Comparison of ENCODE assay signal across 8 cellular contexts in the genomic region with DNA sequence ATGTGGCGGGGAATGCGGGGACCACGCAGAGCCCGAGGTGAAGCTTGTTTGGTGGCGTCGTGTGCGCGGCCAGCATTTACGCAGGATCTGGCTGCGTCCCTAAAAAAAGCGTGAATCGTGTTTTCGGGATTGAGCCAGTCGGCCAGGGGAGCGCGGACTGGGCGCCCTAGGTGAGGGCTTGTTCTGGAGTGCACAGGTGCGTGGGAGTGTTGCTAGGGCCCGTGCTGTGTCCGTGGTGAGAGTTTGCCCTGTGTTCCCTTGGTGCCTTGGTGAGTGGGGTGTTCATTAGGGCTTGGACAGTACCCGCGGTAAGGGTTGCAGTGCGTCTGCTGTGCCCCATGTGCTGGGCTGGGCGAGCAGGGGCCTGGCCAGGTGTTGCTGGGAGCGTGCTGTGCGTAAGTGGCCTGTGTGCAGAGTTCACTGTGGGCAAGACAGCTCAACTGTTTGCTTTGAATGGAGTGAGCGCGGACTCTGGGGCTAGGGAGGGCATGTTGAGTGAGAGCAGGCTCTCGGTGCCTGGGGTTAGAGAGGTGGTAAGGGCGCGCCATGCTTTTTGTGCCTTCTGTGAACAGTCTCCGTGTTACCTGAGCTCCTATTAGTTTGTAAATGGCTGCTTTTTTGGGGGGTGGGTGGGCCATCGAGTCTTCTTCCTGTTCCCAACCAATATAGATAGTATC. TPM values are rescaled to one million over a fixed set of nuclear protein-coding genes. Genes with fewer than 3 reads are reported as not detected.
DNase-seq lines count a peak whose midpoint lies in the region; ATAC-seq and TF ChIP-seq lines count a peak whose summit lies in the region.

No MANE protein-coding gene starts in this region.

- H3K27me3 Mint-ChIP-seq in activated T-cell treated with anti-CD3 and anti-CD28 coated beads, Interleukin-2, amount 50 U/mL, for 4 hours (ENCODE audit: low read depth): no peaks in the 10 kb centered on the region

- H3K27me3 ChIP-seq in H7 (ENCODE audit: control insufficient read depth, insufficient read depth, low read length) (no peaks in the 10 kb centered on the region), MG63 (no peaks in the 10 kb centered on the region), parathyroid adenoma (ENCODE audit: control insufficient read depth, insufficient read depth, low read length) (no peaks in the 10 kb centered on the region)

- H3K4me2 ChIP-seq in parathyroid adenoma (ENCODE audit: low read length): peak overlapping the region; percentile 84

- H3K4me3 ChIP-seq in GM12864 (ENCODE audit: low read depth, low read length): peak overlapping the region; percentile 99
- peak overlapping the region; percentile 98 for H3K4me3 ChIP-seq in H7 (ENCODE audit: insufficient read depth, low read depth, low read length)
- peak overlapping the region; percentile 80 for H3K4me3 ChIP-seq in MG63
- peak overlapping the region; percentile 95 for H3K4me3 ChIP-seq in parathyroid adenoma (ENCODE audit: low read depth, low read length)

- H2AFZ ChIP-seq in parathyroid adenoma: peak overlapping the region; percentile 89

- DNase-seq in GM12864 (ENCODE audit: low read depth) (no peak), H7 (peak; percentile 16), MG63 (peak; percentile 39), globus pallidus (ENCODE audit: low spot score) (peak; percentile 20), NCI-H526 treated with DMSO at 0.1 percent for 48 hours (lab: John Stamatoyannopoulos, UW) (no peak)
- DNase-seq in activated T-cell treated with anti-CD3 and anti-CD28 coated beads, Interleukin-2, amount 50 U/mL, for 4 hours: no peak

- H3K79me2 ChIP-seq in parathyroid adenoma: peaks cover 18% of the 10 kb centered on the region

- peaks cover 2% of the 10 kb centered on the region for H3K4me1 ChIP-seq in parathyroid adenoma

- H3K4me3 Mint-ChIP-seq in activated T-cell treated with anti-CD3 and anti-CD28 coated beads, Interleukin-2, amount 50 U/mL, for 4 hours: peak overlapping the region; percentile 100

- peak; percentile 41 for ATAC-seq in activated T-cell treated with anti-CD3 and anti-CD28 coated beads, Interleukin-2, amount 50 U/mL, for 4 hours
- no peak for ATAC-seq in GM18861 (IDR thresholded peaks at IDR 0.05; ENCODE audit: unreplicated experiment)

- no peaks in the 10 kb centered on the region for H3K9me3 ChIP-seq in MG63
- H3K9me3 ChIP-seq in parathyroid adenoma (ENCODE audit: control insufficient read depth, low read length): no peaks in the 10 kb centered on the region

- no peaks in the 10 kb centered on the region for H3K9me3 Mint-ChIP-seq in activated T-cell treated with anti-CD3 and anti-CD28 coated beads, Interleukin-2, amount 50 U/mL, for 4 hours

- TF ChIP-seq CTCF in GM12864 (IDR thresholded peaks at IDR 0.05; ENCODE audit: low read depth, low read length, missing control alignments): no peak
- TF ChIP-seq CTCF in parathyroid adenoma (IDR thresholded peaks at IDR 0.05): no peak

- peak overlapping the region; percentile 92 for H3K27ac ChIP-seq in parathyroid adenoma

- H3K4me1 Mint-ChIP-seq in activated T-cell treated with anti-CD3 and anti-CD28 coated beads, Interleukin-2, amount 50 U/mL, for 4 hours (ENCODE audit: low read depth): peaks cover 71% of the 10 kb centered on the region

- peak overlapping the region; percentile 91 for H3K9ac ChIP-seq in parathyroid adenoma

- peaks cover 7% of the 10 kb centered on the region for H3K36me3 Mint-ChIP-seq in activated T-cell treated with anti-CD3 and anti-CD28 coated beads, Interleukin-2, amount 50 U/mL, for 4 hours (ENCODE audit: insufficient read depth)

- H3K36me3 ChIP-seq in H7 (replicated peaks; ENCODE audit: control insufficient read depth, insufficient read depth, low read length): peaks cover 4% of the 10 kb centered on the region
- H3K36me3 ChIP-seq in MG63: peaks cover 12% of the 10 kb centered on the region
- no peaks in the 10 kb centered on the region for H3K36me3 ChIP-seq in parathyroid adenoma (ENCODE audit: control insufficient read depth, insufficient read depth, low read length)

RNA-seq across cellular contexts. Expression of a gene that starts 0.7 kb away (rescaled TPM):
- total RNA-seq in H7 (2014; rRNA removed; shearing (Covaris generic)): 80.9 and 173 TPM in 2 replicates
- 86.4 and 123 TPM in 2 replicates for total RNA-seq in MG63 (2014; rRNA removed; shearing (Covaris generic); ENCODE audit: low replicate concordance)
- total RNA-seq in activated T-cell treated with anti-CD3 and anti-CD28 coated beads, Interleukin-2, amount 50 U/mL, for 4 hours: 10 to 100 TPM; 58.0 to 69.8 (median 63.5) TPM

Comparison
In these comparisons a context has a peak if more than half of its experiments do, and no peak if none do; other contexts are left out.
1. DNase-seq: peak in H7 (single experiment), MG63 (single experiment) and globus pallidus (single experiment); none in GM12864 (single experiment), activated T-cell treated with anti-CD3 and anti-CD28 coated beads, Interleukin-2, amount 50 U/mL, for 4 hours (single experiment) and NCI-H526 treated with DMSO at 0.1 percent for 48 hours (single experiment).
2. Peak in every context shown above with its lines, with median percentiles within 50 percentile points of each other: H3K4me3 ChIP-seq.